23 cellular contexts compared by ENCODE assay signal in the genomic region with DNA sequence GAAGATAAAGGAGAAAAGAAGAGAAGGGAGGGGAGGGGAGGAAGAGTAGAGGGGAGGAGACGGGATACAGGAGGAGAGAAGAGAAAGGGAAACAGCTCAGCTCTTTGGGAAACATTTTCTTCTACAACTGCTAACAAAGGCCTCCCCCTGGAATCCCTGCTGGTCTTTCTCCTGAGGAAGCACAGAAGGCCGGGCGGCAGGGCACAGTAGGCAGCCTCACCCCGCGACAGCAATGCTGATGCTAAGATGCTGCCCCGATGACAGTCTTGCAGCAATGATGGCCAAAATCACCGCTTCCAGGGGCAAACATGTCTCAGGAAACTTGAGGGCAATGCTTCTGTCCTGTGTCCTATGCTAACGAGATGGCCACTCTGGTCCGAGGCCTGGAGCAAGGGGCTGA. TPM values are rescaled to one million over a fixed set of nuclear protein-coding genes. Genes with fewer than 3 reads are reported as not detected.
DNase-seq lines count a peak whose midpoint lies in the region; ATAC-seq and TF ChIP-seq lines count a peak whose summit lies in the region.
"Had no signal": no experiment of that assay in that cellular context is flagged by ENCODE, and none has a peak within 500 bp of the region (broad histone marks: within the 10 kb centered on the region; RNA-seq: fewer than 3 reads in every experiment).

No MANE protein-coding gene starts in this region.

- H3K9me2 ChIP-seq in GM23338 (ENCODE audit: insufficient read depth), result no peaks in the 10 kb centered on the region

- peaks cover 33% of the 10 kb centered on the region for H3K79me2 ChIP-seq in GM23338 (replicated peaks; ENCODE audit: insufficient read depth)

- 0 out of 2 replicates have a peak, but pooled peaks cover 7% of the 10 kb centered on the region for H3F3A ChIP-seq in GM23338 (replicated peaks; ENCODE audit: low read depth)

- no peak for TF ChIP-seq CTCF in GM23338 (conservative IDR thresholded peaks at IDR 0.05; ENCODE audit: low read depth in 2 of 2)
- TF ChIP-seq CTCF in gastroesophageal sphincter (IDR thresholded peaks at IDR 0.05), result no peak

- H3K4me1 Mint-ChIP-seq in GM23338 (peaks cover 18% of the 10 kb centered on the region), T-helper 17 cell (peaks cover 23% of the 10 kb centered on the region)

- peaks cover 9% of the 10 kb centered on the region for H3K4me1 ChIP-seq in GM23338 (ENCODE audit: insufficient read depth)
- peaks cover 6 to 78% (median 46%) of the 10 kb centered on the region in 3 donors for H3K4me1 ChIP-seq in gastroesophageal sphincter

- H3K27ac Mint-ChIP-seq in GM23338 (no peak overlapping the region), T-helper 17 cell (no peak overlapping the region)
- H3K27ac Mint-ChIP-seq: activated CD4-positive, alpha-beta memory T cell treated with anti-CD3 and anti-CD28 coated beads, Interleukin-2, amount 10 ng/mL, durations not matched to agents 7 days and 5 days; T-helper 2 cell treated with Interferon-gamma antibody and Interleukin-4, amounts not matched to agents 5 μg/mL and 100 μg/mL, for 36 hours; WTC11 had no signal

- TF ChIP-seq POLR2A in gastroesophageal sphincter (IDR thresholded peaks at IDR 0.05), result no peak

- H3K9me3 Mint-ChIP-seq in GM23338, result no peaks in the 10 kb centered on the region; the same call in 2 of the 3 replicates
- H3K9me3 Mint-ChIP-seq: activated CD4-positive, alpha-beta memory T cell treated with anti-CD3 and anti-CD28 coated beads, Interleukin-2, amount 10 ng/mL, durations not matched to agents 7 days and 5 days; T-helper 2 cell treated with Interferon-gamma antibody and Interleukin-4, amounts not matched to agents 5 μg/mL and 100 μg/mL, for 36 hours; WTC11 had no signal

- DNase-seq in GM23338 (ENCODE audit: low spot score) (no peak), T-helper 17 cell (no peak), substantia nigra (lab: John Stamatoyannopoulos, UW) (no peak), GOT3 (lab: John Stamatoyannopoulos, UW) (no peak), Kasumi-1 (lab: John Stamatoyannopoulos, UW) (no peak)
- DNase-seq: activated CD4-positive, alpha-beta memory T cell treated with anti-CD3 and anti-CD28 coated beads, Interleukin-2, amount 10 ng/mL, durations not matched to agents 7 days and 5 days; activated gamma-delta T cell treated with Interleukin-2 at 50 U/mL for 16 hours; activated T-cell treated with anti-CD3 and anti-CD28 coated beads for 4 hours; COR-L47; effector memory CD4-positive, alpha-beta T cell; GM23248; left lung; MV-4-11; NCI-H187; NCI-H2227 treated with DMSO at 0.1 percent for 48 hours; NCI-H774; stimulated activated CD4-positive, alpha-beta T cell treated with anti-CD3 and anti-CD28 coated beads, Interleukin-12 subunit alpha, Interleukin-12 subunit beta, amount 100 ng/mL, for 4 hours had no signal

- no peak overlapping the region for H3K4me3 Mint-ChIP-seq in GM23338
- peak overlapping the region; percentile 43 for H3K4me3 Mint-ChIP-seq in T-helper 17 cell
- H3K4me3 Mint-ChIP-seq: activated CD4-positive, alpha-beta memory T cell treated with anti-CD3 and anti-CD28 coated beads, Interleukin-2, amount 10 ng/mL, durations not matched to agents 7 days and 5 days; T-helper 2 cell treated with Interferon-gamma antibody and Interleukin-4, amounts not matched to agents 5 μg/mL and 100 μg/mL, for 36 hours; WTC11 had no signal

- H3K27me3 ChIP-seq in GM23338 (ENCODE audit: insufficient read depth) (no peaks in the 10 kb centered on the region), gastroesophageal sphincter (no peaks in the 10 kb centered on the region)
- H3K27me3 ChIP-seq: left lung had no signal

- no peak for TF ChIP-seq EP300 in gastroesophageal sphincter (IDR thresholded peaks at IDR 0.05)

- H3K27me3 Mint-ChIP-seq in GM23338 (ENCODE audit: insufficient read depth, low read depth, poor library complexity), result peaks cover 9% of the 10 kb centered on the region
- no peaks in the 10 kb centered on the region for H3K27me3 Mint-ChIP-seq in T-helper 17 cell
- H3K27me3 Mint-ChIP-seq: activated CD4-positive, alpha-beta memory T cell treated with anti-CD3 and anti-CD28 coated beads, Interleukin-2, amount 10 ng/mL, durations not matched to agents 7 days and 5 days had no signal

- H3K36me3 Mint-ChIP-seq in GM23338 (ENCODE audit: low read depth) (peaks cover 38% of the 10 kb centered on the region), T-helper 17 cell (ENCODE audit: low read depth) (peaks cover 3% of the 10 kb centered on the region)

- H3K27ac ChIP-seq in GM23338 (ENCODE audit: low read depth), result peak overlapping the region; percentile 1; the same call in 1 of the 2 replicates
- H3K27ac ChIP-seq in gastroesophageal sphincter, result peak overlapping the region in 3 of 4 donors; percentile 50 to 80 (median 68)
- H3K27ac ChIP-seq in substantia nigra (ENCODE audit: low read depth, low read length, poor library complexity, severe bottlenecking), result peak overlapping the region; percentile 84
- H3K27ac ChIP-seq: GM23248, left lung, SK-N-MC had no signal

- WGBS in gastroesophageal sphincter (ENCODE audit: low coverage in 1 of 2), 2 donors, result 68 to 71% methylated on average over 7 to 9 of the region's 9 CpGs

- H3K9me3 ChIP-seq in T-helper 17 cell (ENCODE audit: control insufficient read depth, low read length, poor library complexity, severe bottlenecking) (no peaks in the 10 kb centered on the region), gastroesophageal sphincter (no peaks in the 10 kb centered on the region)
- H3K9me3 ChIP-seq: left lung had no signal

- H3K4me3 ChIP-seq in GM23338, result no peak overlapping the region
- H3K4me3 ChIP-seq in gastroesophageal sphincter, result no peak overlapping the region
- H3K4me3 ChIP-seq: GM23248, K562, left lung, SK-N-MC had no signal

- no peak overlapping the region for H3K4me2 ChIP-seq in GM23338

- ATAC-seq in GM23338, result no peak
- ATAC-seq in T-helper 17 cell, result no peak
- ATAC-seq in gastroesophageal sphincter, result no peak
- no peak for ATAC-seq in HG03439 (IDR thresholded peaks at IDR 0.05; ENCODE audit: unreplicated experiment)
- ATAC-seq: K562, left lung, WTC11 had no signal

- peaks cover 22% of the 10 kb centered on the region for H4K20me1 ChIP-seq in GM23338 (replicated peaks; ENCODE audit: insufficient read depth)

- H2AFZ ChIP-seq in GM23338, result no peak overlapping the region
- H2AFZ ChIP-seq: GM23248 had no signal

- H3K36me3 ChIP-seq in GM23338 (ENCODE audit: insufficient read depth) (0 out of 2 replicates have a peak, but pooled peaks cover 6% of the 10 kb centered on the region), gastroesophageal sphincter (peaks cover 0 to 69% of the 10 kb centered on the region in 2 donors)

TF ChIP-seq in GM23338, 12 proteins besides CTCF, POLR2A, EP300 and RAD21:
- TF ChIP-seq ZNF114 (CRISPR knock-in tag; IDR thresholded peaks at IDR 0.05), result no peak
- TF ChIP-seq CREB1 (CRISPR knock-in tag; IDR thresholded peaks at IDR 0.05; ENCODE audit: low read depth), result no peak

RNA-seq across cellular contexts. Expression of a gene that starts 5.2 kb away (rescaled TPM):
- total RNA-seq in GM23338 (2014; rRNA removed; shearing (Covaris generic)), result 77.8 and 83.2 TPM in 2 replicates
- polyA plus RNA-seq in GM23338 (2016; fragmentation: Nextera tagmentation; extraction: Ambion mirVana), result 15.7 and 19.4 TPM in 2 replicates
- total RNA-seq in T-helper 17 cell (10 to 100 TPM; 17.5 to 20.6 TPM), gastroesophageal sphincter (100 to 1,000 TPM in 1 of 4 donors, 10 to 100 TPM in 3; 70.8 to 128 (median 83.8) TPM)

RNA-seq across cellular contexts. Expression of a gene that starts 13.5 kb away (rescaled TPM):
- total RNA-seq in GM23338 (2014; rRNA removed; shearing (Covaris generic)), result 56.3 and 62.9 TPM in 2 replicates
- polyA plus RNA-seq in GM23338 (2016; fragmentation: Nextera tagmentation; extraction: Ambion mirVana), result 22.4 and 23.3 TPM in 2 replicates
- 1 to 10 TPM; 2.8 to 3.0 TPM for total RNA-seq in T-helper 17 cell
- total RNA-seq in gastroesophageal sphincter, result 100 to 1,000 TPM in 1 of 4 donors, 10 to 100 TPM in 3; 66.5 to 125 (median 70.1) TPM

RNA-seq across cellular contexts. Expression of a gene that starts 59.2 kb away (rescaled TPM):
- total RNA-seq in GM23338 (2014; rRNA removed; shearing (Covaris generic)), result 36.0 and 40.4 TPM in 2 replicates
- 15.1 and 15.4 TPM in 2 replicates for polyA plus RNA-seq in GM23338 (2016; fragmentation: Nextera tagmentation; extraction: Ambion mirVana)
- total RNA-seq in T-helper 17 cell (10 to 100 TPM; 34.7 to 46.4 TPM), gastroesophageal sphincter (100 to 1,000 TPM; 117 to 236 (median 186) TPM)

Comparison
In these comparisons a context has a peak if more than half of its experiments do, and no peak if none do; other contexts are left out.
1. H3K27ac ChIP-seq: peak in every context shown above with its lines; median percentile 84 in substantia nigra; 68 in gastroesophageal sphincter; 1 in GM23338.
2. RNA of a gene that starts 13.5 kb away (total RNA-seq): 66.5 to 125 TPM in gastroesophageal sphincter and 56.3 to 62.9 TPM in GM23338; 2.8 to 3.0 TPM in T-helper 17 cell; every median in the first group is over 10 times any median in the second.